In genomic region chr19:42544146-42544545, GRCh38 we compare ENCODE assay signal across 11 cellular contexts. TPM values are rescaled to one million over a fixed set of nuclear protein-coding genes. Genes with fewer than 3 reads are reported as not detected.
"Had no signal": no experiment of that assay in that cellular context is flagged by ENCODE, and none has a peak within 500 bp of the region (broad histone marks: within the 10 kb centered on the region; RNA-seq: fewer than 3 reads in every experiment).

No MANE protein-coding gene starts in this region.

- ATAC-seq: HCT116 had no signal

- DNase-seq: GM23248, GOT3, H7, KBM-7 had no signal

- H3K9ac ChIP-seq: GM23248 had no signal

- H3K4me3 ChIP-seq: GM23248, HAP-1 had no signal

- H3K4me1 ChIP-seq: HAP-1 had no signal

- H3K27ac ChIP-seq: GM23248, HL-60 had no signal

- H2AFZ ChIP-seq: GM23248 had no signal

- H3K36me3 ChIP-seq: HAP-1 had no signal

- H3K9me3 ChIP-seq: HAP-1 had no signal

RNA-seq across cellular contexts. Expression of gene CEACAM1, which starts 15.9 kb away (rescaled TPM):
- total RNA-seq: GM23248, HT1080 had no signal
- polyA plus RNA-seq: GM23248 had no signal

RNA-seq across cellular contexts. Expression of gene CEACAM8, which starts 50.6 kb away (rescaled TPM):
- total RNA-seq: GM23248, H4, H7, HepG2, HT1080 had no signal
- polyA plus RNA-seq: GM23248, HepG2, IgD-negative memory B cell had no signal
